Comparison of ENCODE assay signal across 1 cellular context in genomic region chr3:179244874-179245273, GRCh38.
TF ChIP-seq lines count a peak whose summit lies in the region.

No MANE protein-coding gene starts in this region.

TF ChIP-seq in GM23338, 12 proteins besides CTCF, POLR2A, EP300 and RAD21 (continued from another document):
- TF ChIP-seq ZNF462 (CRISPR knock-in tag; IDR thresholded peaks at IDR 0.05) (no peak), JUNB (IDR thresholded peaks at IDR 0.05; ENCODE audit: unreplicated experiment) (no peak), EZH2 (IDR thresholded peaks at IDR 0.05; ENCODE audit: low read depth, unreplicated experiment) (no peak)
